Comparison of ENCODE assay signal across 8 cellular contexts in the genomic region with DNA sequence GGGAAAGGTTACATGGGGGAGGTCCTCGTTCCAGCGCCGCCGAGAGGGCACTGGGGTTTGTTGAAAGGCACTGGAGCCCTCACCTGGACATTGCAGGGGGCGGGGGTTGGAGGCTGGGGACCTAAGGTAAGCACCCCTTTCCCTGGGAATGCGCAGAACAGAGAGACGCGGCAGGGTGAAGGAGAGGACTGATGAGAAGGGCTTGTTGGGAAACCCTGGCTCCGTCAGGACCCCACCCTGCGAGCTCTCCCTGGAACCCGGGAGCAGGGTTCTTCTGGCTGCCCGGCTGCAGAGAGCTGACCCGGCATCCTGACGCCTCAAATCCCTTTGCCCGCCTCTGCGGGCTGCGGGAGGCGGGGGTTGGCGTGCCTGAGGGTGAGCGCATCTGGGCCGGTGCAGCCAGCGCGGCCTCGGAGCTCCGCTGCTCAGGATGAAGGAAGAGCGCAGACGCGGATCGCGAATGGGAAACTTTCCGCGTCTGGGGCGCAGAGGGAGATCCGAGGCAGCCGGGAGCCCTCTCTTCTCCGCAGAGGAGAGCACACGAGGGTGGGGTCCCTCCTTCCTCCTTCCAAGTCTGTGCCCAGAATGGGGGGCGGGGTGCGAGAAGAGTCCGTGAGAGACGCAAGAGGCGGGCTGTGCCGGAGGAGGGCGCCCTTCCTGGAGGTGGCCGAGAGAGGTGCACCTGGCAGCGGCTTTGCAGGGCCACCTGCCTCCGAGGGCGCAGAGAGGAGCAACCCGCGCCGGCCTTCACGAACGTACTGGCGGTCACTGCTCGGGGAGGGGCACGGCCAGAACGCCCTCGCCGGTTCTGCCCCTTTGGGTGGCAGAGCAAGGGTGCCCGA.
DNase-seq lines count a peak whose midpoint lies in the region; ATAC-seq and TF ChIP-seq lines count a peak whose summit lies in the region.

No MANE protein-coding gene starts in this region.

- H3K4me3 Mint-ChIP-seq in activated naive CD8-positive, alpha-beta T cell treated with anti-CD3 and anti-CD28 coated beads, Interleukin-2, amount 50 U/mL, for 24 hours = no peak overlapping the region

- POLR2A ChIA-PET in RWPE1 (lab: Yijun Ruan, JAX; ENCODE audit: low non-redundant PET) = no interaction called here

- H3K27ac Mint-ChIP-seq in activated naive CD8-positive, alpha-beta T cell treated with anti-CD3 and anti-CD28 coated beads, Interleukin-2, amount 50 U/mL, for 24 hours = no peak overlapping the region

- peaks cover 22% of the 10 kb centered on the region for H3K4me1 ChIP-seq in stomach smooth muscle (ENCODE audit: control insufficient read depth, insufficient read depth, low read length)

- no peak overlapping the region for H3K9ac ChIP-seq in stomach smooth muscle (ENCODE audit: low read length in 2 of 2)

- H3K4me3 ChIP-seq in stomach smooth muscle (ENCODE audit: low read length in 2 of 2) = peak overlapping the region; percentile 29 to 31

- CTCF ChIA-PET in RWPE1 (lab: Yijun Ruan, JAX) = no interaction called here

- no peaks in the 10 kb centered on the region for H3K36me3 Mint-ChIP-seq in activated naive CD8-positive, alpha-beta T cell treated with anti-CD3 and anti-CD28 coated beads, Interleukin-2, amount 50 U/mL, for 24 hours (ENCODE audit: low read depth)

- peak; percentile 5 for DNase-seq in activated T-cell treated with anti-CD3 and anti-CD28 coated beads for 24 hours (ENCODE audit: low read depth)
- no peak for DNase-seq in activated T-cell treated with anti-CD3 and anti-CD28 coated beads, Interleukin-2, amount 50 U/mL, for 1 hour
- peak; percentile 46 for DNase-seq in activated naive CD8-positive, alpha-beta T cell treated with anti-CD3 and anti-CD28 coated beads, Interleukin-2, amount 50 U/mL, for 24 hours
- DNase-seq in iris pigment epithelial cell (ENCODE audit: low read depth) = peak; percentile 9
- no peak for DNase-seq in stimulated activated naive CD4-positive, alpha-beta T cell treated with Interleukin-2 at 50 U/mL for 16 hours (lab: John Stamatoyannopoulos, UW)
- DNase-seq in RWPE1 (ENCODE audit: low spot score) = no peak

- H3K9me3 Mint-ChIP-seq in activated naive CD8-positive, alpha-beta T cell treated with anti-CD3 and anti-CD28 coated beads, Interleukin-2, amount 50 U/mL, for 24 hours = no peaks in the 10 kb centered on the region

- ATAC-seq in activated naive CD8-positive, alpha-beta T cell treated with anti-CD3 and anti-CD28 coated beads, Interleukin-2, amount 50 U/mL, for 24 hours = peak; percentile 30
- no peak for ATAC-seq in HG03025 (IDR thresholded peaks at IDR 0.05; ENCODE audit: low FRiP score, unreplicated experiment)

- no peak for TF ChIP-seq CTCF in RWPE1 (conservative IDR thresholded peaks at IDR 0.05; ENCODE audit: low read depth)

- H3K36me3 ChIP-seq in stomach smooth muscle (ENCODE audit: control insufficient read depth in 2 of 2, insufficient read depth in 2 of 2, low read length in 2 of 2) = no peaks in the 10 kb centered on the region

- H3K27ac ChIP-seq in stomach smooth muscle (ENCODE audit: low read length) = no peak overlapping the region
- no peak overlapping the region for H3K27ac ChIP-seq in RWPE1

- H3K4me1 Mint-ChIP-seq in activated naive CD8-positive, alpha-beta T cell treated with anti-CD3 and anti-CD28 coated beads, Interleukin-2, amount 50 U/mL, for 24 hours = peaks cover 11% of the 10 kb centered on the region

- H3K9me3 ChIP-seq in stomach smooth muscle (ENCODE audit: control insufficient read depth in 2 of 2, low read length in 2 of 2) = no peaks in the 10 kb centered on the region

- H3K27me3 ChIP-seq in stomach smooth muscle (ENCODE audit: control insufficient read depth in 1 of 2, insufficient read depth in 2 of 2, low read length in 2 of 2) = peaks cover 70 to 71% of the 10 kb centered on the region in 2 donors

- peaks cover 72% of the 10 kb centered on the region for H3K27me3 Mint-ChIP-seq in activated naive CD8-positive, alpha-beta T cell treated with anti-CD3 and anti-CD28 coated beads, Interleukin-2, amount 50 U/mL, for 24 hours

Comparison
In these comparisons a context has a peak if more than half of its experiments do, and no peak if none do; other contexts are left out.
1. DNase-seq: peak in activated T-cell treated with anti-CD3 and anti-CD28 coated beads for 24 hours (single experiment), activated naive CD8-positive, alpha-beta T cell treated with anti-CD3 and anti-CD28 coated beads, Interleukin-2, amount 50 U/mL, for 24 hours (single experiment) and iris pigment epithelial cell (single experiment); none in activated T-cell treated with anti-CD3 and anti-CD28 coated beads, Interleukin-2, amount 50 U/mL, for 1 hour (single experiment), stimulated activated naive CD4-positive, alpha-beta T cell treated with Interleukin-2 at 50 U/mL for 16 hours (single experiment) and RWPE1 (single experiment).